In the genomic region with DNA sequence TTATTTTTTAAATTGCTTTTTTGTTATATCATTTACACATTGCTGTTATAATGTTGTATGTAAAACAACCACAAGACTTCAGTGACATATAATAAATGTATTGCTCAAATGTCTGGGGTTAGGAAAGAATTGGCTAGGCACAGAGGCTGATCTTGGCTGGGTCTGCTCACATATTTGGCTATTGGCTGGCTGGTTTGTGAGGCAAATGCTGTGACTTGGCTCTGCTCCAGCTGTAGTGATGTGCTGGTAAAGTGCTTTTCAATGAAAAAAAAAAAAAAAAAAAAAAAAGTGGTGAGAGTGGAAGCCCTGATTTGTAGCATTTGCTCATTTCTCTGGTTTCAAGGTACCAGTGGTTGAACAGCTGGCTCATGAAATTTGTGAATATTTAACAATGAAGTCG, we compare ENCODE assay signal across 24 cellular contexts. TPM values are rescaled to one million over a fixed set of nuclear protein-coding genes. Genes with fewer than 3 reads are reported as not detected.
A peak's percentile ranks its signal among the peaks of the same experiment; 100 is the strongest.
DNase-seq lines count a peak whose midpoint lies in the region; ATAC-seq and TF ChIP-seq lines count a peak whose summit lies in the region.
"Had no signal": no experiment of that assay in that cellular context is flagged by ENCODE, and none has a peak within 500 bp of the region (broad histone marks: within the 10 kb centered on the region; RNA-seq: fewer than 3 reads in every experiment).

No MANE protein-coding gene starts in this region.

- no peak for ATAC-seq in GM21529 (IDR thresholded peaks at IDR 0.05; ENCODE audit: unreplicated experiment)
- no peak for ATAC-seq in natural killer cell
- ATAC-seq: left ventricle myocardium superior had no signal

- H3K4me3 Mint-ChIP-seq in natural killer cell: no peak overlapping the region
- H3K4me3 Mint-ChIP-seq: activated CD4-positive, alpha-beta memory T cell treated with anti-CD3 and anti-CD28 coated beads, Interleukin-2, amount 10 ng/mL, durations not matched to agents 7 days and 5 days; activated naive CD4-positive, alpha-beta T cell treated with anti-CD3 and anti-CD28 coated beads, Interleukin-2, amount 10 ng/mL, durations not matched to agents 7 days and 5 days; neural progenitor cell had no signal

- H3K4me3 ChIP-seq in choroid plexus epithelial cell (ENCODE audit: low read depth, low read length): no peak overlapping the region
- no peak overlapping the region for H3K4me3 ChIP-seq in skeletal muscle cell (ENCODE audit: low read depth, low read length)
- H3K4me3 ChIP-seq: HAP-1, neural progenitor cell, spleen had no signal

- H3K36me3 Mint-ChIP-seq in natural killer cell: no peaks in the 10 kb centered on the region
- H3K36me3 Mint-ChIP-seq: activated naive CD4-positive, alpha-beta T cell treated with anti-CD3 and anti-CD28 coated beads, Interleukin-2, amount 10 ng/mL, durations not matched to agents 7 days and 5 days had no signal

- no peaks in the 10 kb centered on the region for H3K4me1 Mint-ChIP-seq in natural killer cell
- H3K4me1 Mint-ChIP-seq: activated CD4-positive, alpha-beta memory T cell treated with anti-CD3 and anti-CD28 coated beads, Interleukin-2, amount 10 ng/mL, durations not matched to agents 7 days and 5 days; activated naive CD4-positive, alpha-beta T cell treated with anti-CD3 and anti-CD28 coated beads, Interleukin-2, amount 10 ng/mL, durations not matched to agents 7 days and 5 days had no signal

- H3K27ac Mint-ChIP-seq in natural killer cell: no peak overlapping the region
- H3K27ac Mint-ChIP-seq: activated CD4-positive, alpha-beta memory T cell treated with anti-CD3 and anti-CD28 coated beads, Interleukin-2, amount 10 ng/mL, durations not matched to agents 7 days and 5 days; activated naive CD4-positive, alpha-beta T cell treated with anti-CD3 and anti-CD28 coated beads, Interleukin-2, amount 10 ng/mL, durations not matched to agents 7 days and 5 days; neural progenitor cell had no signal

- intact Hi-C loops in natural killer cell (cut with micrococcal nuclease): no loop called here

- peaks cover 0 to 5% of the 10 kb centered on the region in 2 donors for H3K9me3 Mint-ChIP-seq in natural killer cell
- H3K9me3 Mint-ChIP-seq: activated CD4-positive, alpha-beta memory T cell treated with anti-CD3 and anti-CD28 coated beads, Interleukin-2, amount 10 ng/mL, durations not matched to agents 7 days and 5 days had no signal

- H3K27me3 Mint-ChIP-seq in natural killer cell (ENCODE audit: low read depth in 2 of 2): no peaks in the 10 kb centered on the region
- H3K27me3 Mint-ChIP-seq: activated CD4-positive, alpha-beta memory T cell treated with anti-CD3 and anti-CD28 coated beads, Interleukin-2, amount 10 ng/mL, durations not matched to agents 7 days and 5 days; activated naive CD4-positive, alpha-beta T cell treated with anti-CD3 and anti-CD28 coated beads, Interleukin-2, amount 10 ng/mL, durations not matched to agents 7 days and 5 days had no signal

- DNase-seq in NCI-H2227 (lab: John Stamatoyannopoulos, UW; ENCODE audit: unreplicated experiment) (peak; percentile 35), NCI-H2227 treated with DMSO at 0.1 percent for 48 hours (lab: John Stamatoyannopoulos, UW) (no peak), NCI-H2171 treated with DMSO at 0.1 percent for 48 hours (lab: John Stamatoyannopoulos, UW) (peak; percentile 85), choroid plexus epithelial cell (ENCODE audit: low read depth) (peak; percentile 82), skeletal muscle cell (ENCODE audit: low read depth) (peak; percentile 80), HuH-7 (ENCODE audit: low spot score) (no peak), natural killer cell (no peak)
- DNase-seq: activated CD4-positive, alpha-beta memory T cell treated with anti-CD3 and anti-CD28 coated beads, Interleukin-2, amount 10 ng/mL, durations not matched to agents 7 days and 5 days; activated CD4-positive, CD25-positive, alpha-beta regulatory T cell; activated naive CD4-positive, alpha-beta T cell treated with anti-CD3 and anti-CD28 coated beads, Interleukin-2, amount 10 ng/mL, durations not matched to agents 7 days and 5 days; activated T-cell treated with anti-CD3 and anti-CD28 coated beads, Interleukin-2, amount 50 U/mL, for 1 hour; aorta; dermis blood vessel endothelial cell; Kasumi-1; left ventricle myocardium superior; NCI-H2029; spleen; stimulated activated CD8-positive, alpha-beta memory T cell treated with anti-CD3 and anti-CD28 coated beads, Interleukin-4, amount 100 ng/mL, for 48 hours; T-helper 9 cell had no signal

- TF ChIP-seq CTCF in choroid plexus epithelial cell (conservative IDR thresholded peaks at IDR 0.05; ENCODE audit: low read depth, low read length) (no peak), natural killer cell (IDR thresholded peaks at IDR 0.05) (no peak)

RNA-seq across cellular contexts. Expression of gene RIT2, which starts 43.6 kb away (rescaled TPM):
- not detected for total RNA-seq in natural killer cell
- total RNA-seq: activated CD4-positive, alpha-beta memory T cell treated with anti-CD3 and anti-CD28 coated beads, Interleukin-2, amount 10 ng/mL, durations not matched to agents 7 days and 5 days; aorta; dermis blood vessel endothelial cell; left ventricle myocardium superior; mononuclear cell; pulmonary artery endothelial cell; spleen had no signal

Comparison
In these comparisons a context has a peak if more than half of its experiments do, and no peak if none do; other contexts are left out.
1. DNase-seq: peak in NCI-H2227 (single experiment), NCI-H2171 treated with DMSO at 0.1 percent for 48 hours (single experiment), choroid plexus epithelial cell (single experiment) and skeletal muscle cell (single experiment); none in NCI-H2227 treated with DMSO at 0.1 percent for 48 hours (single experiment), HuH-7 (single experiment) and natural killer cell (single experiment).